ENCODE assay signal across 12 cellular contexts in genomic region chr5:180815241-180816031, GRCh38. TPM values are rescaled to one million over a fixed set of nuclear protein-coding genes. Genes with fewer than 3 reads are reported as not detected.
DNase-seq lines count a peak whose midpoint lies in the region; ATAC-seq and TF ChIP-seq lines count a peak whose summit lies in the region.
"Had no signal": no experiment of that assay in that cellular context is flagged by ENCODE, and none has a peak within 500 bp of the region (broad histone marks: within the 10 kb centered on the region; RNA-seq: fewer than 3 reads in every experiment).

No MANE protein-coding gene starts in this region.

- no peaks in the 10 kb centered on the region for H3K9me3 Mint-ChIP-seq in activated naive CD8-positive, alpha-beta T cell treated with anti-CD3 and anti-CD28 coated beads, Interleukin-2, amount 50 U/mL, for 24 hours
- H3K9me3 Mint-ChIP-seq in activated naive CD8-positive, alpha-beta T cell treated with anti-CD3 and anti-CD28 coated beads for 36 hours: no peaks in the 10 kb centered on the region
- H3K9me3 Mint-ChIP-seq in activated T-helper 17 cell treated with anti-CD3 and anti-CD28 coated beads, Interleukin-2, amount 50 U/mL, for 72 hours: no peaks in the 10 kb centered on the region
- H3K9me3 Mint-ChIP-seq in type B pancreatic cell: no peaks in the 10 kb centered on the region
- H3K9me3 Mint-ChIP-seq: activated T-helper 1 cell treated with anti-CD3 and anti-CD28 coated beads, Interleukin-12 subunit alpha, Interleukin-12 subunit beta, Interleukin-2, Interleukin-4 antibody, amounts not matched to agents 30 ng/mL and 10 ng/mL and 1 ng/mL, durations not matched to agents 14 hours and 24 hours and 36 hours had no signal

- peaks cover 63% of the 10 kb centered on the region for H3K4me1 Mint-ChIP-seq in activated naive CD8-positive, alpha-beta T cell treated with anti-CD3 and anti-CD28 coated beads, Interleukin-2, amount 50 U/mL, for 24 hours
- peaks cover 53% of the 10 kb centered on the region for H3K4me1 Mint-ChIP-seq in activated naive CD8-positive, alpha-beta T cell treated with anti-CD3 and anti-CD28 coated beads for 36 hours
- H3K4me1 Mint-ChIP-seq in activated T-helper 17 cell treated with anti-CD3 and anti-CD28 coated beads, Interleukin-2, amount 50 U/mL, for 72 hours: peaks cover 38% of the 10 kb centered on the region
- peaks cover 63% of the 10 kb centered on the region for H3K4me1 Mint-ChIP-seq in type B pancreatic cell (ENCODE audit: unreplicated experiment)

- peak overlapping the region; percentile 22 for H3K4me3 Mint-ChIP-seq in activated naive CD8-positive, alpha-beta T cell treated with anti-CD3 and anti-CD28 coated beads, Interleukin-2, amount 50 U/mL, for 24 hours
- no peak overlapping the region for H3K4me3 Mint-ChIP-seq in activated naive CD8-positive, alpha-beta T cell treated with anti-CD3 and anti-CD28 coated beads for 36 hours
- H3K4me3 Mint-ChIP-seq in activated T-helper 17 cell treated with anti-CD3 and anti-CD28 coated beads, Interleukin-2, amount 50 U/mL, for 72 hours: peak overlapping the region; percentile 70
- H3K4me3 Mint-ChIP-seq in type B pancreatic cell: peak overlapping the region; percentile 18
- H3K4me3 Mint-ChIP-seq: activated T-helper 1 cell treated with anti-CD3 and anti-CD28 coated beads, Interleukin-12 subunit alpha, Interleukin-12 subunit beta, Interleukin-2, Interleukin-4 antibody, amounts not matched to agents 30 ng/mL and 10 ng/mL and 1 ng/mL, durations not matched to agents 14 hours and 24 hours and 36 hours had no signal

- no peaks in the 10 kb centered on the region for H3K9me3 ChIP-seq in mononuclear cell (ENCODE audit: low read depth, low read length)
- H3K9me3 ChIP-seq: SJSA1 had no signal

- H3K27me3 Mint-ChIP-seq in activated naive CD8-positive, alpha-beta T cell treated with anti-CD3 and anti-CD28 coated beads, Interleukin-2, amount 50 U/mL, for 24 hours: no peaks in the 10 kb centered on the region
- no peaks in the 10 kb centered on the region for H3K27me3 Mint-ChIP-seq in activated naive CD8-positive, alpha-beta T cell treated with anti-CD3 and anti-CD28 coated beads for 36 hours
- H3K27me3 Mint-ChIP-seq in activated T-helper 17 cell treated with anti-CD3 and anti-CD28 coated beads, Interleukin-2, amount 50 U/mL, for 72 hours: no peaks in the 10 kb centered on the region
- no peaks in the 10 kb centered on the region for H3K27me3 Mint-ChIP-seq in type B pancreatic cell

- no peaks in the 10 kb centered on the region for H3K36me3 Mint-ChIP-seq in activated naive CD8-positive, alpha-beta T cell treated with anti-CD3 and anti-CD28 coated beads, Interleukin-2, amount 50 U/mL, for 24 hours (ENCODE audit: low read depth)
- H3K36me3 Mint-ChIP-seq in activated naive CD8-positive, alpha-beta T cell treated with anti-CD3 and anti-CD28 coated beads for 36 hours: no peaks in the 10 kb centered on the region
- no peaks in the 10 kb centered on the region for H3K36me3 Mint-ChIP-seq in activated T-helper 17 cell treated with anti-CD3 and anti-CD28 coated beads, Interleukin-2, amount 50 U/mL, for 72 hours (ENCODE audit: low read depth)
- no peaks in the 10 kb centered on the region for H3K36me3 Mint-ChIP-seq in type B pancreatic cell

- TF ChIP-seq CTCF in type B pancreatic cell (conservative IDR thresholded peaks at IDR 0.05): no peak

- peaks cover 63% of the 10 kb centered on the region for H3K4me1 ChIP-seq in mononuclear cell (ENCODE audit: insufficient read depth, low read length)

- DNase-seq in activated naive CD8-positive, alpha-beta T cell treated with anti-CD3 and anti-CD28 coated beads, Interleukin-2, amount 50 U/mL, for 24 hours: no peak
- DNase-seq in activated naive CD8-positive, alpha-beta T cell treated with anti-CD3 and anti-CD28 coated beads for 36 hours: no peak
- no peak for DNase-seq in type B pancreatic cell (ENCODE audit: extremely low spot score, unreplicated experiment)
- DNase-seq: dorsolateral prefrontal cortex, NCI-H1930 had no signal

- no peaks in the 10 kb centered on the region for H3K27me3 ChIP-seq in mononuclear cell (ENCODE audit: insufficient read depth, low read length)
- H3K27me3 ChIP-seq: dorsolateral prefrontal cortex, SJSA1 had no signal

- no peak for ATAC-seq in activated naive CD8-positive, alpha-beta T cell treated with anti-CD3 and anti-CD28 coated beads, Interleukin-2, amount 50 U/mL, for 24 hours
- no peak for ATAC-seq in activated T-helper 17 cell treated with anti-CD3 and anti-CD28 coated beads, Interleukin-2, amount 50 U/mL, for 72 hours (replicated peaks)
- ATAC-seq in HG02623 (IDR thresholded peaks at IDR 0.05; ENCODE audit: unreplicated experiment) (no peak), GM21529 (IDR thresholded peaks at IDR 0.05; ENCODE audit: unreplicated experiment) (no peak), HG03139 (IDR thresholded peaks at IDR 0.05; ENCODE audit: unreplicated experiment) (no peak)

- peak overlapping the region; percentile 44 for H3K4me3 ChIP-seq in mononuclear cell (ENCODE audit: low read length)
- H3K4me3 ChIP-seq: SJSA1 had no signal

- no peak overlapping the region for H3K27ac Mint-ChIP-seq in activated naive CD8-positive, alpha-beta T cell treated with anti-CD3 and anti-CD28 coated beads, Interleukin-2, amount 50 U/mL, for 24 hours
- H3K27ac Mint-ChIP-seq in activated naive CD8-positive, alpha-beta T cell treated with anti-CD3 and anti-CD28 coated beads for 36 hours: no peak overlapping the region
- no peak overlapping the region for H3K27ac Mint-ChIP-seq in activated T-helper 17 cell treated with anti-CD3 and anti-CD28 coated beads, Interleukin-2, amount 50 U/mL, for 72 hours
- peak overlapping the region; percentile 10 for H3K27ac Mint-ChIP-seq in type B pancreatic cell
- H3K27ac Mint-ChIP-seq: activated T-helper 1 cell treated with anti-CD3 and anti-CD28 coated beads, Interleukin-12 subunit alpha, Interleukin-12 subunit beta, Interleukin-2, Interleukin-4 antibody, amounts not matched to agents 30 ng/mL and 10 ng/mL and 1 ng/mL, durations not matched to agents 14 hours and 24 hours and 36 hours had no signal

RNA-seq across cellular contexts. Expression of gene MGAT1, which starts 12.8 kb away (rescaled TPM):
- 100 to 1,000 TPM in 1 of 2 experiments, 10 to 100 TPM in 1; 99.1 to 101 TPM for total RNA-seq in activated naive CD8-positive, alpha-beta T cell treated with anti-CD3 and anti-CD28 coated beads for 36 hours
- total RNA-seq in activated T-helper 17 cell treated with anti-CD3 and anti-CD28 coated beads, Interleukin-2, amount 50 U/mL, for 72 hours: 100 to 1,000 TPM; 170 to 308 TPM
- total RNA-seq in mononuclear cell: 119 TPM
- 74.8 and 93.4 TPM in 2 replicates for total RNA-seq in type B pancreatic cell (ENCODE audit: low replicate concordance)

RNA-seq across cellular contexts. Expression of gene ZFP62, which starts 45.6 kb away (rescaled TPM):
- total RNA-seq in activated naive CD8-positive, alpha-beta T cell treated with anti-CD3 and anti-CD28 coated beads for 36 hours: 10 to 100 TPM; 21.2 to 23.7 TPM
- 10 to 100 TPM; 16.6 to 20.8 TPM for total RNA-seq in activated T-helper 17 cell treated with anti-CD3 and anti-CD28 coated beads, Interleukin-2, amount 50 U/mL, for 72 hours
- total RNA-seq in mononuclear cell: 9.4 TPM
- total RNA-seq in type B pancreatic cell (ENCODE audit: low replicate concordance): 45.6 and 49.8 TPM in 2 replicates
